1 cellular context compared by ENCODE assay signal in the genomic region with DNA sequence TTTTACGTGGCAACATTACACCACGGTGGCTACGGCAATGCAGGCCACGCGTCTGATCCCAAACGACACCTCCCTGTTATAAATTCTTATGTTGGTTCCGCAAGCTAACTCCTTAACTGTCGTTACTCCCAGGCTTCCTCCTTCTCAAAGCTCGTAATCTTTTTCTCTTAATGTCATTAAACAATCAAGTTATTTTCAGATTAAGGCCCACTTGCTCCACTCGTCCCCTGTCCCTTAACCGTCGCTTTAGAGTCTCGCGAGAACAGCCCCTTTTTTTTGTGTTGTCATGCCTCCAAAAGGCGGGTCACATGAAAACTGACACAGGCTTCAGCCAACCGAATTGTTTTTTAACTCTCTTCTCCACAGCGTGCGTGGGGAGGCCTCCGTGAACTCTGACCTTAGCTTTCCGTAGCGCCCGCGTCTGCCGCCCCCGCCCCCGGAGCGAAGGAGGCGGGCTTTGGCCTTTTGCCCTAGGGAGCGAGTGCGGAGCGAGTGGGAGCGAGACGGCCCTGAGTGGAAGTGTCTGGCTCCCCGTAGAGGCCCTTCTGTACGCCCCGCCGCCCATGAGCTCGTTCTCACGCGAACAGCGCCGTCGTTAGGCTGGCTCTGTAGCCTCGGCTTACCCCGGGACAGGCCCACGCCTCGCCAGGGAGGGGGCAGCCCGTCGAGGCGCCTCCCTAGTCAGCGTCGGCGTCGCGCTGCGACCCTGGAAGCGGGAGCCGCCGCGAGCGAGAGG.
TF ChIP-seq lines count a peak whose summit lies in the region.

A gene (plus strand): TSS at position 463 of the 736 bp plus-strand sequence. CDS start 360 bp downstream, outside the sequence.

TF ChIP-seq in A549, 52 proteins besides CTCF, POLR2A, EP300 and RAD21 (continued from another document):
- TF ChIP-seq, protein P1, sequence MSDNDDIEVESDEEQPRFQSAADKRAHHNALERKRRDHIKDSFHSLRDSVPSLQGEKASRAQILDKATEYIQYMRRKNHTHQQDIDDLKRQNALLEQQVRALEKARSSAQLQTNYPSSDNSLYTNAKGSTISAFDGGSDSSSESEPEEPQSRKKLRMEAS (IDR thresholded peaks at IDR 0.05), result peak; percentile 95
- TF ChIP-seq RARB (CRISPR knock-in tag; IDR thresholded peaks at IDR 0.05), result no peak
- 0 out of 2 replicates have a peak, but pooled peaks have one; percentile 57 for TF ChIP-seq MYC (IDR thresholded peaks at IDR 0.05; ENCODE audit: borderline replicate concordance, low read length)
- TF ChIP-seq NR3C1 (IDR thresholded peaks at IDR 0.05), result no peak
- no peak for TF ChIP-seq RNF2 (IDR thresholded peaks at IDR 0.05; ENCODE audit: borderline replicate concordance, low read depth)
- TF ChIP-seq MAZ (IDR thresholded peaks at IDR 0.05; ENCODE audit: borderline replicate concordance, low read depth, low read length), result no peak
- peak; percentile 61 for TF ChIP-seq MAFK (IDR thresholded peaks at IDR 0.05; ENCODE audit: partially characterized antibody)
- TF ChIP-seq NPAS2 (CRISPR knock-in tag; IDR thresholded peaks at IDR 0.05; ENCODE audit: borderline replicate concordance), result no peak
- no peak for TF ChIP-seq SMC3 (IDR thresholded peaks at IDR 0.05)
- TF ChIP-seq, protein P2, sequence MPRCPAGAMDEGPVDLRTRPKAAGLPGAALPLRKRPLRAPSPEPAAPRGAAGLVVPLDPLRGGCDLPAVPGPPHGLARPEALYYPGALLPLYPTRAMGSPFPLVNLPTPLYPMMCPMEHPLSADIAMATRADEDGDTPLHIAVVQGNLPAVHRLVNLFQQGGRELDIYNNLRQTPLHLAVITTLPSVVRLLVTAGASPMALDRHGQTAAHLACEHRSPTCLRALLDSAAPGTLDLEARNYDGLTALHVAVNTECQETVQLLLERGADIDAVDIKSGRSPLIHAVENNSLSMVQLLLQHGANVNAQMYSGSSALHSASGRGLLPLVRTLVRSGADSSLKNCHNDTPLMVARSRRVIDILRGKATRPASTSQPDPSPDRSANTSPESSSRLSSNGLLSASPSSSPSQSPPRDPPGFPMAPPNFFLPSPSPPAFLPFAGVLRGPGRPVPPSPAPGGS (IDR thresholded peaks at IDR 0.05), result peak; percentile 10; the same call in 2 of the 3 replicates
- no peak for TF ChIP-seq KDM5A (IDR thresholded peaks at IDR 0.05)
- TF ChIP-seq CEBPB (IDR thresholded peaks at IDR 0.05), result no peak; a peak in 1 of 4 replicates
- TF ChIP-seq, protein P3, sequence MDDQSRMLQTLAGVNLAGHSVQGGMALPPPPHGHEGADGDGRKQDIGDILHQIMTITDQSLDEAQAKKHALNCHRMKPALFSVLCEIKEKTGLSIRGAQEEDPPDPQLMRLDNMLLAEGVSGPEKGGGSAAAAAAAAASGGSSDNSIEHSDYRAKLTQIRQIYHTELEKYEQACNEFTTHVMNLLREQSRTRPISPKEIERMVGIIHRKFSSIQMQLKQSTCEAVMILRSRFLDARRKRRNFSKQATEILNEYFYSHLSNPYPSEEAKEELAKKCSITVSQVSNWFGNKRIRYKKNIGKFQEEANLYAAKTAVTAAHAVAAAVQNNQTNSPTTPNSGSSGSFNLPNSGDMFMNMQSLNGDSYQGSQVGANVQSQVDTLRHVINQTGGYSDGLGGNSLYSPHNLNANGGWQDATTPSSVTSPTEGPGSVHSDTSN (IDR thresholded peaks at IDR 0.05), result peak; percentile 94
- TF ChIP-seq POLR2AphosphoS2 (conservative IDR thresholded peaks at IDR 0.05; ENCODE audit: low read length), result no peak
- TF ChIP-seq, protein P4, sequence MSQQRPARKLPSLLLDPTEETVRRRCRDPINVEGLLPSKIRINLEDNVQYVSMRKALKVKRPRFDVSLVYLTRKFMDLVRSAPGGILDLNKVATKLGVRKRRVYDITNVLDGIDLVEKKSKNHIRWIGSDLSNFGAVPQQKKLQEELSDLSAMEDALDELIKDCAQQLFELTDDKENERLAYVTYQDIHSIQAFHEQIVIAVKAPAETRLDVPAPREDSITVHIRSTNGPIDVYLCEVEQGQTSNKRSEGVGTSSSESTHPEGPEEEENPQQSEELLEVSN (IDR thresholded peaks at IDR 0.05; ENCODE audit: borderline replicate concordance, low read depth), result peak; percentile 80
- no peak for TF ChIP-seq ZSCAN20 (CRISPR knock-in tag; IDR thresholded peaks at IDR 0.05)
- TF ChIP-seq, protein P5, sequence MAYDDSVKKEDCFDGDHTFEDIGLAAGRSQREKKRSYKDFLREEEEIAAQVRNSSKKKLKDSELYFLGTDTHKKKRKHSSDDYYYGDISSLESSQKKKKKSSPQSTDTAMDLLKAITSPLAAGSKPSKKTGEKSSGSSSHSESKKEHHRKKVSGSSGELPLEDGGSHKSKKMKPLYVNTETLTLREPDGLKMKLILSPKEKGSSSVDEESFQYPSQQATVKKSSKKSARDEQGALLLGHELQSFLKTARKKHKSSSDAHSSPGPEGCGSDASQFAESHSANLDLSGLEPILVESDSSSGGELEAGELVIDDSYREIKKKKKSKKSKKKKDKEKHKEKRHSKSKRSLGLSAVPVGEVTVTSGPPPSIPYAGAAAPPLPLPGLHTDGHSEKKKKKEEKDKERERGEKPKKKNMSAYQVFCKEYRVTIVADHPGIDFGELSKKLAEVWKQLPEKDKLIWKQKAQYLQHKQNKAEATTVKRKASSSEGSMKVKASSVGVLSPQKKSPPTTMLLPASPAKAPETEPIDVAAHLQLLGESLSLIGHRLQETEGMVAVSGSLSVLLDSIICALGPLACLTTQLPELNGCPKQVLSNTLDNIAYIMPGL (CRISPR knock-in tag; IDR thresholded peaks at IDR 0.05; ENCODE audit: borderline replicate concordance), result no peak
- TF ChIP-seq SREBF2 (IDR thresholded peaks at IDR 0.05), result no peak
- TF ChIP-seq JUNB (IDR thresholded peaks at IDR 0.05), result no peak
- TF ChIP-seq CBX8 (IDR thresholded peaks at IDR 0.05), result no peak
- TF ChIP-seq ZFP36 (IDR thresholded peaks at IDR 0.05; ENCODE audit: borderline replicate concordance, partially characterized antibody), result no peak
- TF ChIP-seq, protein P6, sequence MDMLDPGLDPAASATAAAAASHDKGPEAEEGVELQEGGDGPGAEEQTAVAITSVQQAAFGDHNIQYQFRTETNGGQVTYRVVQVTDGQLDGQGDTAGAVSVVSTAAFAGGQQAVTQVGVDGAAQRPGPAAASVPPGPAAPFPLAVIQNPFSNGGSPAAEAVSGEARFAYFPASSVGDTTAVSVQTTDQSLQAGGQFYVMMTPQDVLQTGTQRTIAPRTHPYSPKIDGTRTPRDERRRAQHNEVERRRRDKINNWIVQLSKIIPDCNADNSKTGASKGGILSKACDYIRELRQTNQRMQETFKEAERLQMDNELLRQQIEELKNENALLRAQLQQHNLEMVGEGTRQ (IDR thresholded peaks at IDR 0.05), result no peak; the same call in 1 of the 2 replicates
- TF ChIP-seq JUN (IDR thresholded peaks at IDR 0.05), result peak; percentile 78 to 81; a peak in 3 of 5 replicates
- no peak for TF ChIP-seq ZNF302 (CRISPR knock-in tag; IDR thresholded peaks at IDR 0.05)
- TF ChIP-seq HOXA7 (CRISPR knock-in tag; IDR thresholded peaks at IDR 0.05), result no peak
- no peak; the same call in 1 of the 2 replicates for TF ChIP-seq FOXS1 (CRISPR knock-in tag; IDR thresholded peaks at IDR 0.05)
- TF ChIP-seq EHMT2 (IDR thresholded peaks at IDR 0.05; ENCODE audit: low read depth), result no peak
- TF ChIP-seq HOXB5 (CRISPR knock-in tag; IDR thresholded peaks at IDR 0.05), result no peak
- TF ChIP-seq ZC3H11A (IDR thresholded peaks at IDR 0.05), result no peak
- TF ChIP-seq, protein P7, sequence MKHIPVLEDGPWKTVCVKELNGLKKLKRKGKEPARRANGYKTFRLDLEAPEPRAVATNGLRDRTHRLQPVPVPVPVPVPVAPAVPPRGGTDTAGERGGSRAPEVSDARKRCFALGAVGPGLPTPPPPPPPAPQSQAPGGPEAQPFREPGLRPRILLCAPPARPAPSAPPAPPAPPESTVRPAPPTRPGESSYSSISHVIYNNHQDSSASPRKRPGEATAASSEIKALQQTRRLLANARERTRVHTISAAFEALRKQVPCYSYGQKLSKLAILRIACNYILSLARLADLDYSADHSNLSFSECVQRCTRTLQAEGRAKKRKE (CRISPR knock-in tag; IDR thresholded peaks at IDR 0.05; ENCODE audit: low read depth), result no peak
- peak; percentile 60 for TF ChIP-seq PHF8 (IDR thresholded peaks at IDR 0.05; ENCODE audit: borderline replicate concordance, low read depth)
